19 cellular contexts compared by ENCODE assay signal in genomic region chr19:39469567-39469966, GRCh38. TPM values are rescaled to one million over a fixed set of nuclear protein-coding genes. Genes with fewer than 3 reads are reported as not detected.
A peak's percentile ranks its signal among the peaks of the same experiment; 100 is the strongest.
DNase-seq lines count a peak whose midpoint lies in the region; ATAC-seq and TF ChIP-seq lines count a peak whose summit lies in the region.
"Had no signal": no experiment of that assay in that cellular context is flagged by ENCODE, and none has a peak within 500 bp of the region (broad histone marks: within the 10 kb centered on the region; RNA-seq: fewer than 3 reads in every experiment).

No MANE protein-coding gene starts in this region.

- H3K27ac Mint-ChIP-seq in activated T-cell treated with anti-CD3 and anti-CD28 coated beads, Interleukin-2, amount 50 U/mL, for 24 hours: peak overlapping the region; percentile 97
- H3K27ac Mint-ChIP-seq in activated CD8-positive, alpha-beta T cell treated with anti-CD3 and anti-CD28 coated beads for 36 hours: peak overlapping the region; percentile 53
- H3K27ac Mint-ChIP-seq in naive thymus-derived CD8-positive, alpha-beta T cell: peak overlapping the region in 6 of 10 donors; percentile 36 to 90 (median 73)

- no peak overlapping the region for H3K4me3 Mint-ChIP-seq in activated T-cell treated with anti-CD3 and anti-CD28 coated beads, Interleukin-2, amount 50 U/mL, for 24 hours
- H3K4me3 Mint-ChIP-seq in activated CD8-positive, alpha-beta T cell treated with anti-CD3 and anti-CD28 coated beads for 36 hours: no peak overlapping the region
- no peak overlapping the region for H3K4me3 Mint-ChIP-seq in naive thymus-derived CD8-positive, alpha-beta T cell
- H3K4me3 Mint-ChIP-seq: activated T-cell treated with anti-CD3 and anti-CD28 coated beads, Interleukin-2, amount 50 U/mL, for 4 hours had no signal

- peaks cover 33% of the 10 kb centered on the region for H3K4me1 Mint-ChIP-seq in activated T-cell treated with anti-CD3 and anti-CD28 coated beads, Interleukin-2, amount 50 U/mL, for 24 hours (ENCODE audit: low read depth)
- H3K4me1 Mint-ChIP-seq in activated CD8-positive, alpha-beta T cell treated with anti-CD3 and anti-CD28 coated beads for 36 hours (ENCODE audit: low read depth): peaks cover 32% of the 10 kb centered on the region
- H3K4me1 Mint-ChIP-seq in naive thymus-derived CD8-positive, alpha-beta T cell: peaks cover 0 to 17% (median 10%) of the 10 kb centered on the region in 4 donors

- H3K27me3 Mint-ChIP-seq in activated T-cell treated with anti-CD3 and anti-CD28 coated beads, Interleukin-2, amount 50 U/mL, for 24 hours: no peaks in the 10 kb centered on the region
- no peaks in the 10 kb centered on the region for H3K27me3 Mint-ChIP-seq in activated CD8-positive, alpha-beta T cell treated with anti-CD3 and anti-CD28 coated beads for 36 hours
- no peaks in the 10 kb centered on the region for H3K27me3 Mint-ChIP-seq in naive thymus-derived CD8-positive, alpha-beta T cell

- H3K36me3 Mint-ChIP-seq in activated T-cell treated with anti-CD3 and anti-CD28 coated beads, Interleukin-2, amount 50 U/mL, for 24 hours (ENCODE audit: low read depth): peaks cover 94% of the 10 kb centered on the region
- H3K36me3 Mint-ChIP-seq in activated CD8-positive, alpha-beta T cell treated with anti-CD3 and anti-CD28 coated beads for 36 hours (ENCODE audit: low read depth): peaks cover 60% of the 10 kb centered on the region
- peaks cover 11 to 85% (median 24%) of the 10 kb centered on the region in 3 donors for H3K36me3 Mint-ChIP-seq in naive thymus-derived CD8-positive, alpha-beta T cell

- ATAC-seq in activated CD8-positive, alpha-beta T cell treated with anti-CD3 and anti-CD28 coated beads for 36 hours: no peak
- ATAC-seq in naive thymus-derived CD8-positive, alpha-beta T cell: no peak
- ATAC-seq: activated T-cell treated with anti-CD3 and anti-CD28 coated beads, Interleukin-2, amount 50 U/mL, for 4 hours; lower lobe of right lung; right cardiac atrium had no signal

- CTCF ChIA-PET in activated CD8-positive, alpha-beta T cell treated with anti-CD3 and anti-CD28 coated beads for 36 hours (lab: Charles Lee): no interaction called here

- POLR2A ChIA-PET in activated CD8-positive, alpha-beta T cell treated with anti-CD3 and anti-CD28 coated beads for 36 hours (lab: Charles Lee): interaction anchor here (1.0 to 1.6 kb wide), 3 partner anchors 12 to 19 kb away, joined by 3 to 6 read pairs (median 4); no protein-coding TSS in a partner anchor
- POLR2A ChIA-PET in naive thymus-derived CD8-positive, alpha-beta T cell (lab: Charles Lee): interaction anchor here (1.0 to 1.5 kb wide), 2 partner anchors 24 to 34 kb away, joined by 3 to 4 read pairs; partner anchors contain the start of genes RPS16 and SUPT5H

- TF ChIP-seq CTCF in activated CD8-positive, alpha-beta T cell treated with anti-CD3 and anti-CD28 coated beads for 36 hours (IDR thresholded peaks at IDR 0.05): no peak

- H3K9me3 Mint-ChIP-seq in activated T-cell treated with anti-CD3 and anti-CD28 coated beads, Interleukin-2, amount 50 U/mL, for 24 hours: no peaks in the 10 kb centered on the region
- H3K9me3 Mint-ChIP-seq in activated CD8-positive, alpha-beta T cell treated with anti-CD3 and anti-CD28 coated beads for 36 hours: no peaks in the 10 kb centered on the region
- no peaks in the 10 kb centered on the region for H3K9me3 Mint-ChIP-seq in naive thymus-derived CD8-positive, alpha-beta T cell
- H3K9me3 Mint-ChIP-seq: activated T-cell treated with anti-CD3 and anti-CD28 coated beads, Interleukin-2, amount 50 U/mL, for 4 hours had no signal

- intact Hi-C loops in activated CD8-positive, alpha-beta T cell treated with anti-CD3 and anti-CD28 coated beads for 36 hours (cut with micrococcal nuclease): no loop called here

- DNase-seq in activated T-cell treated with anti-CD3 and anti-CD28 coated beads, Interleukin-2, amount 50 U/mL, for 24 hours: no peak
- no peak for DNase-seq in activated T-cell treated with anti-CD3 and anti-CD28 coated beads, Interleukin-2, amount 50 U/mL, for 48 hours
- no peak for DNase-seq in activated CD8-positive, alpha-beta T cell treated with anti-CD3 and anti-CD28 coated beads for 36 hours
- DNase-seq in naive thymus-derived CD8-positive, alpha-beta T cell: no peak
- DNase-seq in activated CD4-positive, CD25-positive, alpha-beta regulatory T cell treated with anti-CD3 and anti-CD28 coated beads, Interleukin-2, amount 50 U/mL, for 72 hours: no peak
- no peak for DNase-seq in iPS-NIHi11 (ENCODE audit: low spot score)
- DNase-seq: activated CD4-positive, alpha-beta T cell treated with anti-CD3 and anti-CD28 coated beads for 4 hours; activated T-cell treated with anti-CD3 and anti-CD28 coated beads, Interleukin-2, amount 50 U/mL, for 4 hours; amygdala; dermis blood vessel endothelial cell; DMS 273 treated with DMSO at 0.1 percent for 48 hours; foreskin fibroblast; hippocampal formation; islet precursor cell; lower lobe of right lung; NCI-H510A treated with DMSO at 0.1 percent for 48 hours; right cardiac atrium had no signal

RNA-seq across cellular contexts. Expression of gene TIMM50, which starts 11.1 kb away (rescaled TPM):
- 100 to 1,000 TPM; 108 to 114 TPM for total RNA-seq in activated CD8-positive, alpha-beta T cell treated with anti-CD3 and anti-CD28 coated beads for 36 hours
- total RNA-seq in naive thymus-derived CD8-positive, alpha-beta T cell: 10 to 100 TPM; 47.5 to 52.1 TPM
- 10 to 100 TPM; 41.4 to 53.3 (median 44.6) TPM for polyA plus RNA-seq in naive thymus-derived CD8-positive, alpha-beta T cell

RNA-seq across cellular contexts. Expression of gene SUPT5H, which starts 24.2 kb away (rescaled TPM):
- total RNA-seq in activated CD8-positive, alpha-beta T cell treated with anti-CD3 and anti-CD28 coated beads for 36 hours: 100 to 1,000 TPM; 127 to 141 TPM
- total RNA-seq in naive thymus-derived CD8-positive, alpha-beta T cell: 100 to 1,000 TPM; 185 to 196 TPM
- polyA plus RNA-seq in naive thymus-derived CD8-positive, alpha-beta T cell: 100 to 1,000 TPM in 1 of 3 donors, 10 to 100 TPM in 2; 79.9 to 115 (median 96.6) TPM

RNA-seq across cellular contexts. Expression of gene DLL3, which starts 29.2 kb away (rescaled TPM):
- 1 to 10 TPM; 1.3 to 1.6 TPM for total RNA-seq in activated CD8-positive, alpha-beta T cell treated with anti-CD3 and anti-CD28 coated beads for 36 hours
- total RNA-seq in naive thymus-derived CD8-positive, alpha-beta T cell: under 1 TPM; 0.22 to 0.36 TPM
- polyA plus RNA-seq in naive thymus-derived CD8-positive, alpha-beta T cell: 1 to 10 TPM; 1.1 to 1.9 (median 1.8) TPM
- total RNA-seq: lower lobe of right lung, right cardiac atrium, thoracic aorta had no signal

RNA-seq across cellular contexts. Expression of gene RPS16, which starts 33.8 kb away (rescaled TPM):
- total RNA-seq in activated CD8-positive, alpha-beta T cell treated with anti-CD3 and anti-CD28 coated beads for 36 hours: 1,000 to 10,000 TPM; 3,249 to 3,324 TPM
- 1,000 to 10,000 TPM; 3,730 to 3,760 TPM for total RNA-seq in naive thymus-derived CD8-positive, alpha-beta T cell
- polyA plus RNA-seq in naive thymus-derived CD8-positive, alpha-beta T cell: 1,000 to 10,000 TPM; 2,588 to 2,812 (median 2,742) TPM

RNA-seq across cellular contexts. Expression of gene SELENOV, which starts 45.4 kb away (rescaled TPM):
- total RNA-seq in activated CD8-positive, alpha-beta T cell treated with anti-CD3 and anti-CD28 coated beads for 36 hours: not detected
- total RNA-seq in naive thymus-derived CD8-positive, alpha-beta T cell: not detected
- polyA plus RNA-seq in naive thymus-derived CD8-positive, alpha-beta T cell: not detected
- total RNA-seq: activated T-cell treated with anti-CD3 and anti-CD28 coated beads, Interleukin-2, amount 50 U/mL, for 4 hours; dermis blood vessel endothelial cell; lower lobe of right lung; osteocyte; right cardiac atrium; thoracic aorta had no signal
- polyA plus RNA-seq: right cardiac atrium had no signal
